ENCODE assay signal across 1 cellular context in the genomic region with DNA sequence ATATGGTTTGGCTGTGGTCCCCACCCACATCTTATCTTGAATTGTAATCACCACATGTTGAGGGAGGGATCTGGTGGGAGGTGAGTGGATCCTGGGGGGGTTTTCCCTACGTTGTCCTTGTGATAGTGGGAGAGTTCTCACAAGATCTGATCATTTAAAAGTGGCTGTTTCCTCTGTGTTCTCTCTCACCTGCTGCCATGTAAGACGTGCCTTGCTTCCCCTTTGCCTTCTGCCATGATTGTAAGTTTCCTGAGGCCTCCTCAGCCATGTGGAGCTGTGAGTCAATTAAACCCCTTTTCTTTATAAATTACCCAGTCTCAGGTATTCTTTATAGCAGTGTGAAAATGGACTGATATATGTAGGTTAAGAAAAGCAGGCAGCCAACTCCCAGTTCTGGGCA. TPM values are rescaled to one million over a fixed set of nuclear protein-coding genes. Genes with fewer than 3 reads are reported as not detected.
"Had no signal": no experiment of that assay in that cellular context is flagged by ENCODE, and none has a peak within 500 bp of the region (broad histone marks: within the 10 kb centered on the region; RNA-seq: fewer than 3 reads in every experiment).

No MANE protein-coding gene starts in this region.

RNA-seq across cellular contexts. Expression of a gene that starts 29.7 kb away (rescaled TPM):
- total RNA-seq: G401 had no signal
